Comparison of ENCODE assay signal across 22 cellular contexts in genomic region chr7:91031757-91032156, GRCh38.
DNase-seq lines count a peak whose midpoint lies in the region; ATAC-seq and TF ChIP-seq lines count a peak whose summit lies in the region.
"Had no signal": no experiment of that assay in that cellular context is flagged by ENCODE, and none has a peak within 500 bp of the region (broad histone marks: within the 10 kb centered on the region; RNA-seq: fewer than 3 reads in every experiment).

No MANE protein-coding gene starts in this region.

- peak; percentile 68 for DNase-seq in GM23338 (ENCODE audit: low spot score)
- peak; percentile 87 for DNase-seq in NCI-H146 treated with DMSO at 0.1 percent for 48 hours (lab: John Stamatoyannopoulos, UW; ENCODE audit: unreplicated experiment)
- DNase-seq in kidney tubule cell (ENCODE audit: low spot score): peak; percentile 30
- no peak for DNase-seq in posterior vena cava (ENCODE audit: low spot score)
- DNase-seq in ascending aorta (ENCODE audit: low spot score in 2 of 2): no peak
- no peak for DNase-seq in D341Med (ENCODE audit: low spot score)
- DNase-seq: activated CD4-positive, alpha-beta T cell treated with anti-CD3 and anti-CD28 coated beads for 48 hours; activated naive CD4-positive, alpha-beta T cell treated with anti-CD3 and anti-CD28 coated beads, Interleukin-2, amount 50 U/mL, for 16 hours; activated T-cell treated with anti-CD3 and anti-CD28 coated beads, Interleukin-2, amount 50 U/mL, for 72 hours; anterior cingulate cortex; CD4-positive, alpha-beta memory T cell; DMS79; dorsolateral prefrontal cortex; foreskin fibroblast; kidney; SIG-M5; stimulated activated CD4-positive, alpha-beta T cell treated with anti-CD3 and anti-CD28 coated beads, Interleukin-2, amount 100 ng/mL, for 48 hours; stimulated activated naive CD4-positive, alpha-beta T cell treated with Interleukin-2 at 50 U/mL for 16 hours; T-cell had no signal

- H3K36me3 ChIP-seq in GM23338 (ENCODE audit: insufficient read depth): no peaks in the 10 kb centered on the region
- H3K36me3 ChIP-seq in ascending aorta: no peaks in the 10 kb centered on the region

- H3K79me2 ChIP-seq in GM23338 (replicated peaks; ENCODE audit: insufficient read depth): no peaks in the 10 kb centered on the region

- H3K4me2 ChIP-seq in GM23338: peak overlapping the region; percentile 47

- H4K20me1 ChIP-seq in GM23338 (replicated peaks; ENCODE audit: insufficient read depth): no peaks in the 10 kb centered on the region

- intact Hi-C loops in posterior vena cava (cut with DNase I): loop anchor here (10.0 kb wide), 2 partner anchors 477 to 577 kb away; no protein-coding TSS in a partner anchor
- intact Hi-C loops in ascending aorta (cut with DNase I): loop anchor here (10.0 kb wide), 1 partner anchor 477 kb away; no protein-coding TSS in a partner anchor

- H3K4me1 Mint-ChIP-seq in GM23338: peaks cover 56% of the 10 kb centered on the region
- peaks cover 42% of the 10 kb centered on the region for H3K4me1 Mint-ChIP-seq in brain
- H3K4me1 Mint-ChIP-seq: CD4-positive, alpha-beta memory T cell; T-cell had no signal

- no peak overlapping the region for H2AFZ ChIP-seq in GM23338

- ATAC-seq in GM23338: peak; percentile 71
- no peak for ATAC-seq in HG02763 (IDR thresholded peaks at IDR 0.05; ENCODE audit: unreplicated experiment)
- ATAC-seq: activated T-cell treated with anti-CD3 and anti-CD28 coated beads, Interleukin-2, amount 50 U/mL, for 72 hours; T-cell had no signal

- H3K4me1 ChIP-seq in GM23338 (ENCODE audit: insufficient read depth) (peaks cover 57% of the 10 kb centered on the region), ascending aorta (no peaks in the 10 kb centered on the region)

- TF ChIP-seq CTCF in GM23338 (conservative IDR thresholded peaks at IDR 0.05; ENCODE audit: low read depth in 2 of 2) (peak; percentile 11 to 62; a peak in 2 of 4 replicates), brain (conservative IDR thresholded peaks at IDR 0.05) (no peak), ascending aorta (IDR thresholded peaks at IDR 0.05) (no peak)

- no peak overlapping the region for H3K27ac ChIP-seq in GM23338 (ENCODE audit: low read depth)
- no peak overlapping the region for H3K27ac ChIP-seq in ascending aorta
- H3K27ac ChIP-seq: epithelial cell of prostate had no signal

- H3K9me3 ChIP-seq in ascending aorta: no peaks in the 10 kb centered on the region

- H3K36me3 Mint-ChIP-seq in GM23338 (ENCODE audit: low read depth): peaks cover 21% of the 10 kb centered on the region
- peaks cover 10% of the 10 kb centered on the region for H3K36me3 Mint-ChIP-seq in brain
- H3K36me3 Mint-ChIP-seq: CD4-positive, alpha-beta memory T cell; T-cell had no signal

- H3F3A ChIP-seq in GM23338 (replicated peaks; ENCODE audit: low read depth): no peaks in the 10 kb centered on the region

- no peaks in the 10 kb centered on the region for H3K9me2 ChIP-seq in GM23338 (ENCODE audit: insufficient read depth)

- H3K27ac Mint-ChIP-seq in GM23338: peak overlapping the region; percentile 42
- peak overlapping the region in 4 of 5 experiments; percentile 27 to 66 (median 62) for H3K27ac Mint-ChIP-seq in brain
- H3K27ac Mint-ChIP-seq: activated T-cell treated with anti-CD3 and anti-CD28 coated beads, Interleukin-2, amount 50 U/mL, for 72 hours; CD4-positive, alpha-beta memory T cell; T-cell had no signal

- no peaks in the 10 kb centered on the region for H3K27me3 ChIP-seq in GM23338 (ENCODE audit: insufficient read depth)
- H3K27me3 ChIP-seq in ascending aorta: no peaks in the 10 kb centered on the region
- H3K27me3 ChIP-seq: dorsolateral prefrontal cortex had no signal

- peaks cover 4% of the 10 kb centered on the region for H3K27me3 Mint-ChIP-seq in GM23338 (ENCODE audit: insufficient read depth, low read depth, poor library complexity)
- H3K27me3 Mint-ChIP-seq in brain: no peaks in the 10 kb centered on the region
- H3K27me3 Mint-ChIP-seq: T-cell had no signal

- H3K9me3 Mint-ChIP-seq in GM23338 (peaks cover 5% of the 10 kb centered on the region; the same call in 2 of the 3 replicates), brain (peaks cover 0 to 4% (median 0%) of the 10 kb centered on the region in 5 experiments)
- H3K9me3 Mint-ChIP-seq: activated T-cell treated with anti-CD3 and anti-CD28 coated beads, Interleukin-2, amount 50 U/mL, for 72 hours; T-cell had no signal

- 0 out of 2 replicates have a peak overlapping the region, but pooled peaks have one; percentile 21 for H3K4me3 ChIP-seq in GM23338
- no peak overlapping the region for H3K4me3 ChIP-seq in ascending aorta
- H3K4me3 ChIP-seq: dorsolateral prefrontal cortex had no signal

- H3K4me3 Mint-ChIP-seq in GM23338 (peak overlapping the region; percentile 11; the same call in 2 of the 3 replicates), brain (no peak overlapping the region)
- H3K4me3 Mint-ChIP-seq: activated T-cell treated with anti-CD3 and anti-CD28 coated beads, Interleukin-2, amount 50 U/mL, for 72 hours; CD4-positive, alpha-beta memory T cell; T-cell had no signal

TF ChIP-seq in GM23338, 12 proteins besides CTCF, POLR2A, EP300 and RAD21:
- TF ChIP-seq ZNF114 (CRISPR knock-in tag; IDR thresholded peaks at IDR 0.05) (no peak), EZH2phosphoT487 (IDR thresholded peaks at IDR 0.05; ENCODE audit: unreplicated experiment) (no peak), CREB1 (CRISPR knock-in tag; IDR thresholded peaks at IDR 0.05; ENCODE audit: low read depth) (peak; percentile 57), NANOG (IDR thresholded peaks at IDR 0.05; ENCODE audit: borderline replicate concordance) (peak; percentile 85; the same call in 1 of the 2 replicates)

Comparison
In these comparisons a context has a peak if more than half of its experiments do, and no peak if none do; other contexts are left out.
1. DNase-seq: peak in GM23338 (single experiment), NCI-H146 treated with DMSO at 0.1 percent for 48 hours (single experiment) and kidney tubule cell (single experiment); none in posterior vena cava (single experiment), ascending aorta (0 of 2) and D341Med (single experiment).
2. CTCF ChIP-seq: peak in GM23338 (2 of 2); none in brain (0 of 2) and ascending aorta (0 of 3).